1 cellular context compared by ENCODE assay signal in the genomic region with DNA sequence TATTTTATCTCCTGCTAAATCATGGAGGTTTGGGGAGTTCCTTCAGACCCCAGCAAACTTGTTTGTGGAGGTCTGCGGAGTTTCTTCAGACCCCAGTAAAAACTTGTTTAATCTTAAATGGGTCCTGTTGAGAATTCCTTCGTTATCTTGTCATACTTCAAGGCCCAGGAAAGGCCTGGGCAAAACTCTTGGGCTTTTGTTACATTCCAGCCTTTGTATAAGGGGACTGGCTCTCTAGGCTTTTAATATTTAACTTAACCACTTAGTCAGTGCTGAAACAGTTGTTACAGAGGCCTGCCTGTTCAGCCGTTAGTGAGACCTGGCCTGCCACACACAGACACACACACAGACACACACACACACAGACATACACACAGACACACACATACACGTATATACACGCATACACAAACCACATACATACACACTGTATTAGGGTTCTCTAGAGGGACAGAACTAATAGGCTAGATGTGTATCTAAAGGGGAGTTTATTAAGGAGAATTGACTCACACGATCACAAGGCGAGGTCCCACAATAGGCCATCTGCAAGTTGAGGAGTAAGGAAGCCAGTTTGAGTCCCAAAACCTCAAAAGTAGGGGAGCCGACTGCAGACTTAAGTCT.
A peak's percentile ranks its signal among the peaks of the same experiment; 100 is the strongest.
TF ChIP-seq lines count a peak whose summit lies in the region.

No MANE protein-coding gene starts in this region.

TF ChIP-seq in HepG2, 621 proteins besides CTCF, POLR2A, EP300 and RAD21 (continued from another document and continues in another):
- TF ChIP-seq, protein P1, sequence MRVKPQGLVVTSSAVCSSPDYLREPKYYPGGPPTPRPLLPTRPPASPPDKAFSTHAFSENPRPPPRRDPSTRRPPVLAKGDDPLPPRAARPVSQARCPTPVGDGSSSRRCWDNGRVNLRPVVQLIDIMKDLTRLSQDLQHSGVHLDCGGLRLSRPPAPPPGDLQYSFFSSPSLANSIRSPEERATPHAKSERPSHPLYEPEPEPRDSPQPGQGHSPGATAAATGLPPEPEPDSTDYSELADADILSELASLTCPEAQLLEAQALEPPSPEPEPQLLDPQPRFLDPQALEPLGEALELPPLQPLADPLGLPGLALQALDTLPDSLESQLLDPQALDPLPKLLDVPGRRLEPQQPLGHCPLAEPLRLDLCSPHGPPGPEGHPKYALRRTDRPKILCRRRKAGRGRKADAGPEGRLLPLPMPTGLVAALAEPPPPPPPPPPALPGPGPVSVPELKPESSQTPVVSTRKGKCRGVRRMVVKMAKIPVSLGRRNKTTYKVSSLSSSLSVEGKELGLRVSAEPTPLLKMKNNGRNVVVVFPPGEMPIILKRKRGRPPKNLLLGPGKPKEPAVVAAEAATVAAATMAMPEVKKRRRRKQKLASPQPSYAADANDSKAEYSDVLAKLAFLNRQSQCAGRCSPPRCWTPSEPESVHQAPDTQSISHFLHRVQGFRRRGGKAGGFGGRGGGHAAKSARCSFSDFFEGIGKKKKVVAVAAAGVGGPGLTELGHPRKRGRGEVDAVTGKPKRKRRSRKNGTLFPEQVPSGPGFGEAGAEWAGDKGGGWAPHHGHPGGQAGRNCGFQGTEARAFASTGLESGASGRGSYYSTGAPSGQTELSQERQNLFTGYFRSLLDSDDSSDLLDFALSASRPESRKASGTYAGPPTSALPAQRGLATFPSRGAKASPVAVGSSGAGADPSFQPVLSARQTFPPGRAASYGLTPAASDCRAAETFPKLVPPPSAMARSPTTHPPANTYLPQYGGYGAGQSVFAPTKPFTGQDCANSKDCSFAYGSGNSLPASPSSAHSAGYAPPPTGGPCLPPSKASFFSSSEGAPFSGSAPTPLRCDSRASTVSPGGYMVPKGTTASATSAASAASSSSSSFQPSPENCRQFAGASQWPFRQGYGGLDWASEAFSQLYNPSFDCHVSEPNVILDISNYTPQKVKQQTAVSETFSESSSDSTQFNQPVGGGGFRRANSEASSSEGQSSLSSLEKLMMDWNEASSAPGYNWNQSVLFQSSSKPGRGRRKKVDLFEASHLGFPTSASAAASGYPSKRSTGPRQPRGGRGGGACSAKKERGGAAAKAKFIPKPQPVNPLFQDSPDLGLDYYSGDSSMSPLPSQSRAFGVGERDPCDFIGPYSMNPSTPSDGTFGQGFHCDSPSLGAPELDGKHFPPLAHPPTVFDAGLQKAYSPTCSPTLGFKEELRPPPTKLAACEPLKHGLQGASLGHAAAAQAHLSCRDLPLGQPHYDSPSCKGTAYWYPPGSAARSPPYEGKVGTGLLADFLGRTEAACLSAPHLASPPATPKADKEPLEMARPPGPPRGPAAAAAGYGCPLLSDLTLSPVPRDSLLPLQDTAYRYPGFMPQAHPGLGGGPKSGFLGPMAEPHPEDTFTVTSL (CRISPR knock-in tag; IDR thresholded peaks at IDR 0.05; ENCODE audit: borderline replicate concordance) = peak; percentile 78; the same call in 1 of the 2 replicates
- TF ChIP-seq ZNF510 (CRISPR knock-in tag; IDR thresholded peaks at IDR 0.05; ENCODE audit: low read depth) (no peak), ZNF33A (CRISPR knock-in tag; IDR thresholded peaks at IDR 0.05; ENCODE audit: borderline replicate concordance) (no peak), NBN (conservative IDR thresholded peaks at IDR 0.05) (no peak), SPEN (CRISPR knock-in tag; IDR thresholded peaks at IDR 0.05; ENCODE audit: low read depth) (peak; percentile 29; the same call in 1 of the 2 replicates), TCF7 (IDR thresholded peaks at IDR 0.05; ENCODE audit: low read depth) (peak; percentile 41; the same call in 1 of the 2 replicates), AKAP8 (CRISPR knock-in tag; IDR thresholded peaks at IDR 0.05) (no peak), FOSL2 (CRISPR knock-in tag; IDR thresholded peaks at IDR 0.05) (peak; percentile 43), NCOA2 (CRISPR knock-in tag; IDR thresholded peaks at IDR 0.05) (peak; percentile 72; the same call in 1 of the 2 replicates), ZBTB7A (CRISPR knock-in tag; IDR thresholded peaks at IDR 0.05) (peak; percentile 34), TMF1 (CRISPR knock-in tag; IDR thresholded peaks at IDR 0.05; ENCODE audit: low read depth) (0 out of 2 replicates have a peak, but pooled peaks have one; percentile 42), KDM1A (CRISPR knock-in tag; IDR thresholded peaks at IDR 0.05) (peak; percentile 35; the same call in 1 of the 2 replicates), ELF3 (CRISPR knock-in tag; IDR thresholded peaks at IDR 0.05) (peak; percentile 45; the same call in 1 of the 2 replicates), ZNF160 (CRISPR knock-in tag; IDR thresholded peaks at IDR 0.05) (peak; percentile 58; the same call in 1 of the 2 replicates), SOX13 (IDR thresholded peaks at IDR 0.05) (0 out of 2 replicates have a peak, but pooled peaks have one; percentile 41), SOX13 (CRISPR knock-in tag; conservative IDR thresholded peaks at IDR 0.05 in 1 of 2, IDR thresholded peaks at IDR 0.05 in 1 of 2) (peak; percentile 26 to 76; a peak in 2 of 4 replicates), ZMAT3 (CRISPR knock-in tag; conservative IDR thresholded peaks at IDR 0.05) (peak; percentile 56; the same call in 1 of the 2 replicates), FOXC1 (CRISPR knock-in tag; IDR thresholded peaks at IDR 0.05; ENCODE audit: borderline replicate concordance) (peak; percentile 71; the same call in 1 of the 2 replicates), ZSCAN25 (CRISPR knock-in tag; IDR thresholded peaks at IDR 0.05) (peak; percentile 64; the same call in 1 of the 2 replicates), NFYB (CRISPR knock-in tag; IDR thresholded peaks at IDR 0.05) (peak; percentile 7; the same call in 1 of the 2 replicates), SCMH1 (CRISPR knock-in tag; IDR thresholded peaks at IDR 0.05; ENCODE audit: borderline replicate concordance) (no peak), TBX3 (IDR thresholded peaks at IDR 0.05; ENCODE audit: borderline replicate concordance) (peak; percentile 45; the same call in 1 of the 2 replicates), NONO (IDR thresholded peaks at IDR 0.05) (no peak), NONO (CRISPR knock-in tag; conservative IDR thresholded peaks at IDR 0.05) (peak; percentile 64), RFXANK (CRISPR knock-in tag; IDR thresholded peaks at IDR 0.05) (0 out of 2 replicates have a peak, but pooled peaks have one; percentile 15), SNAPC2 (CRISPR knock-in tag; IDR thresholded peaks at IDR 0.05) (peak; percentile 77; the same call in 1 of the 2 replicates), ZNF615 (CRISPR knock-in tag; IDR thresholded peaks at IDR 0.05; ENCODE audit: borderline replicate concordance) (no peak), TARDBP (CRISPR knock-in tag; IDR thresholded peaks at IDR 0.05) (peak; percentile 68; the same call in 1 of the 2 replicates), SALL2 (CRISPR knock-in tag; IDR thresholded peaks at IDR 0.05) (peak; percentile 70; the same call in 1 of the 2 replicates), ZNF296 (CRISPR knock-in tag; conservative IDR thresholded peaks at IDR 0.05) (0 out of 2 replicates have a peak, but pooled peaks have one; percentile 27), THAP11 (CRISPR knock-in tag; IDR thresholded peaks at IDR 0.05) (peak; percentile 46; the same call in 1 of the 2 replicates), MED1 (CRISPR knock-in tag; IDR thresholded peaks at IDR 0.05) (peak; percentile 54), HNF1B (CRISPR knock-in tag; IDR thresholded peaks at IDR 0.05) (peak; percentile 93), ZNF781 (CRISPR knock-in tag; IDR thresholded peaks at IDR 0.05; ENCODE audit: borderline replicate concordance, not compliant biosample characterization) (peak; percentile 82), POGK (CRISPR knock-in tag; conservative IDR thresholded peaks at IDR 0.05) (0 out of 2 replicates have a peak, but pooled peaks have one; percentile 27), LCORL (IDR thresholded peaks at IDR 0.05) (peak; percentile 64), LCORL (CRISPR knock-in tag; IDR thresholded peaks at IDR 0.05) (peak; percentile 78), CREM (IDR thresholded peaks at IDR 0.05) (peak; percentile 52; the same call in 1 of the 2 replicates), CREM (CRISPR knock-in tag; IDR thresholded peaks at IDR 0.05) (no peak), DR1 (CRISPR knock-in tag; IDR thresholded peaks at IDR 0.05) (peak; percentile 42; the same call in 1 of the 2 replicates), CCAR2 (optimal IDR thresholded peaks at IDR 0.05; ENCODE audit: low read depth, low read length) (no peak), ZNF577 (CRISPR knock-in tag; IDR thresholded peaks at IDR 0.05; ENCODE audit: borderline replicate concordance, low read depth) (no peak), SNAI1 (CRISPR knock-in tag; IDR thresholded peaks at IDR 0.05; ENCODE audit: borderline replicate concordance) (0 out of 2 replicates have a peak, but pooled peaks have one; percentile 37)
- TF ChIP-seq, protein P2, sequence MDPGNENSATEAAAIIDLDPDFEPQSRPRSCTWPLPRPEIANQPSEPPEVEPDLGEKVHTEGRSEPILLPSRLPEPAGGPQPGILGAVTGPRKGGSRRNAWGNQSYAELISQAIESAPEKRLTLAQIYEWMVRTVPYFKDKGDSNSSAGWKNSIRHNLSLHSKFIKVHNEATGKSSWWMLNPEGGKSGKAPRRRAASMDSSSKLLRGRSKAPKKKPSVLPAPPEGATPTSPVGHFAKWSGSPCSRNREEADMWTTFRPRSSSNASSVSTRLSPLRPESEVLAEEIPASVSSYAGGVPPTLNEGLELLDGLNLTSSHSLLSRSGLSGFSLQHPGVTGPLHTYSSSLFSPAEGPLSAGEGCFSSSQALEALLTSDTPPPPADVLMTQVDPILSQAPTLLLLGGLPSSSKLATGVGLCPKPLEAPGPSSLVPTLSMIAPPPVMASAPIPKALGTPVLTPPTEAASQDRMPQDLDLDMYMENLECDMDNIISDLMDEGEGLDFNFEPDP (CRISPR knock-in tag; conservative IDR thresholded peaks at IDR 0.05) = no peak
- TF ChIP-seq, protein P3, sequence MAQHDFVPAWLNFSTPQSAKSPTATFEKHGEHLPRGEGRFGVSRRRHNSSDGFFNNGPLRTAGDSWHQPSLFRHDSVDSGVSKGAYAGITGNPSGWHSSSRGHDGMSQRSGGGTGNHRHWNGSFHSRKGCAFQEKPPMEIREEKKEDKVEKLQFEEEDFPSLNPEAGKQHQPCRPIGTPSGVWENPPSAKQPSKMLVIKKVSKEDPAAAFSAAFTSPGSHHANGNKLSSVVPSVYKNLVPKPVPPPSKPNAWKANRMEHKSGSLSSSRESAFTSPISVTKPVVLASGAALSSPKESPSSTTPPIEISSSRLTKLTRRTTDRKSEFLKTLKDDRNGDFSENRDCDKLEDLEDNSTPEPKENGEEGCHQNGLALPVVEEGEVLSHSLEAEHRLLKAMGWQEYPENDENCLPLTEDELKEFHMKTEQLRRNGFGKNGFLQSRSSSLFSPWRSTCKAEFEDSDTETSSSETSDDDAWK (CRISPR knock-in tag; IDR thresholded peaks at IDR 0.05) = no peak
- TF ChIP-seq, protein P4, sequence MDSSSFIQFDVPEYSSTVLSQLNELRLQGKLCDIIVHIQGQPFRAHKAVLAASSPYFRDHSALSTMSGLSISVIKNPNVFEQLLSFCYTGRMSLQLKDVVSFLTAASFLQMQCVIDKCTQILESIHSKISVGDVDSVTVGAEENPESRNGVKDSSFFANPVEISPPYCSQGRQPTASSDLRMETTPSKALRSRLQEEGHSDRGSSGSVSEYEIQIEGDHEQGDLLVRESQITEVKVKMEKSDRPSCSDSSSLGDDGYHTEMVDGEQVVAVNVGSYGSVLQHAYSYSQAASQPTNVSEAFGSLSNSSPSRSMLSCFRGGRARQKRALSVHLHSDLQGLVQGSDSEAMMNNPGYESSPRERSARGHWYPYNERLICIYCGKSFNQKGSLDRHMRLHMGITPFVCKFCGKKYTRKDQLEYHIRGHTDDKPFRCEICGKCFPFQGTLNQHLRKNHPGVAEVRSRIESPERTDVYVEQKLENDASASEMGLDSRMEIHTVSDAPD (CRISPR knock-in tag; IDR thresholded peaks at IDR 0.05) = 0 out of 2 replicates have a peak, but pooled peaks have one; percentile 62
- TF ChIP-seq, protein P5, sequence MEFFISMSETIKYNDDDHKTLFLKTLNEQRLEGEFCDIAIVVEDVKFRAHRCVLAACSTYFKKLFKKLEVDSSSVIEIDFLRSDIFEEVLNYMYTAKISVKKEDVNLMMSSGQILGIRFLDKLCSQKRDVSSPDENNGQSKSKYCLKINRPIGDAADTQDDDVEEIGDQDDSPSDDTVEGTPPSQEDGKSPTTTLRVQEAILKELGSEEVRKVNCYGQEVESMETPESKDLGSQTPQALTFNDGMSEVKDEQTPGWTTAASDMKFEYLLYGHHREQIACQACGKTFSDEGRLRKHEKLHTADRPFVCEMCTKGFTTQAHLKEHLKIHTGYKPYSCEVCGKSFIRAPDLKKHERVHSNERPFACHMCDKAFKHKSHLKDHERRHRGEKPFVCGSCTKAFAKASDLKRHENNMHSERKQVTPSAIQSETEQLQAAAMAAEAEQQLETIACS (CRISPR knock-in tag; IDR thresholded peaks at IDR 0.05) = no peak
- TF ChIP-seq, protein P6, sequence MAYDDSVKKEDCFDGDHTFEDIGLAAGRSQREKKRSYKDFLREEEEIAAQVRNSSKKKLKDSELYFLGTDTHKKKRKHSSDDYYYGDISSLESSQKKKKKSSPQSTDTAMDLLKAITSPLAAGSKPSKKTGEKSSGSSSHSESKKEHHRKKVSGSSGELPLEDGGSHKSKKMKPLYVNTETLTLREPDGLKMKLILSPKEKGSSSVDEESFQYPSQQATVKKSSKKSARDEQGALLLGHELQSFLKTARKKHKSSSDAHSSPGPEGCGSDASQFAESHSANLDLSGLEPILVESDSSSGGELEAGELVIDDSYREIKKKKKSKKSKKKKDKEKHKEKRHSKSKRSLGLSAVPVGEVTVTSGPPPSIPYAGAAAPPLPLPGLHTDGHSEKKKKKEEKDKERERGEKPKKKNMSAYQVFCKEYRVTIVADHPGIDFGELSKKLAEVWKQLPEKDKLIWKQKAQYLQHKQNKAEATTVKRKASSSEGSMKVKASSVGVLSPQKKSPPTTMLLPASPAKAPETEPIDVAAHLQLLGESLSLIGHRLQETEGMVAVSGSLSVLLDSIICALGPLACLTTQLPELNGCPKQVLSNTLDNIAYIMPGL (CRISPR knock-in tag; IDR thresholded peaks at IDR 0.05; ENCODE audit: borderline replicate concordance in 1 of 2, low read depth in 1 of 2) = peak in 1 of 2 experiments; percentile 51; a peak in 2 of 4 replicates
